Comparison of ENCODE assay signal across 25 cellular contexts in the genomic region with DNA sequence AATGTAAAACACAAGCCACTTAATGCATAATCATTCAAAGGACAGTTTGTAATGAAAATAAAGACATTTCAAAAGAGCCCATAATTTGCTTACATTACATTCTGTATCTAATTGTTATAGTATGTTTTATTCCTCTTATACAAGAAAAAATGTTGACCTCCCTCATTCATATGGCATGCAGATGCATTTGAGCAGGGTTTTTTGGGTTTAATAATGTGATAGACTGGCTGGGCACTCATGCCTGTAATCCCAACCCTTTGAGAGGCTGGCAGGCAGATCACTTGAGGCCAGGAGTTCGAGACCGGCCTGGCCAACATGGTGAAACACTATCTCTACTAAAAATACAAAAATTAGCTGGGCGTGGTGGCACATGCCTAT. TPM values are rescaled to one million over a fixed set of nuclear protein-coding genes. Genes with fewer than 3 reads are reported as not detected.
DNase-seq lines count a peak whose midpoint lies in the region; ATAC-seq, FAIRE-seq and TF ChIP-seq lines count a peak whose summit lies in the region.
"Had no signal": no experiment of that assay in that cellular context is flagged by ENCODE, and none has a peak within 500 bp of the region (broad histone marks: within the 10 kb centered on the region; RNA-seq: fewer than 3 reads in every experiment).

No MANE protein-coding gene starts in this region.

- intact Hi-C loops in lower lobe of right lung (cut with DNase I): loop anchor here (5.0 kb wide), 1 partner anchor 84 kb away; no protein-coding TSS in a partner anchor

- DNase-seq in GM23248 (no peak), astrocyte (ENCODE audit: low read depth) (no peak), lower lobe of right lung (no peak), T-helper 2 cell (no peak), NCI-H524 (lab: John Stamatoyannopoulos, UW) (no peak)
- no peak for DNase-seq in natural killer cell treated with Interleukin-12 subunit alpha and Interleukin-12 subunit beta and Interleukin-15 and Interleukin-18, amount 100 ng/mL, for 72 hours (ENCODE audit: low spot score)
- DNase-seq: activated CD4-positive, alpha-beta T cell treated with anti-CD3 and anti-CD28 coated beads for 1 hour; activated naive CD4-positive, alpha-beta T cell; activated T-cell treated with anti-CD3 and anti-CD28 coated beads, Interleukin-2, amount 50 U/mL, for 1 hour; DMS79; NCI-H146; NCI-H69; small intestine; stimulated activated CD4-positive, alpha-beta T cell treated with anti-CD3 and anti-CD28 coated beads, Interleukin-2, amount 100 ng/mL, for 48 hours; stimulated activated naive CD4-positive, alpha-beta T cell; SW 1271; thyroid gland had no signal

- FAIRE-seq in astrocyte (lab: Jason Lieb, UNC): no peak
- FAIRE-seq: GM12891, K562, small intestine had no signal

- H4K20me1 ChIP-seq in GM23248 (ENCODE audit: insufficient read depth): no peaks in the 10 kb centered on the region
- H4K20me1 ChIP-seq in astrocyte (ENCODE audit: insufficient read depth, low read length): no peaks in the 10 kb centered on the region

- H3K9me3 Mint-ChIP-seq in astrocyte (ENCODE audit: unreplicated experiment): no peaks in the 10 kb centered on the region
- H3K9me3 Mint-ChIP-seq in natural killer cell treated with Interleukin-12 subunit alpha and Interleukin-12 subunit beta and Interleukin-15 and Interleukin-18, amount 100 ng/mL, for 72 hours: no peaks in the 10 kb centered on the region

- no peak for ATAC-seq in lower lobe of right lung
- no peak for ATAC-seq in HG02588 (IDR thresholded peaks at IDR 0.05; ENCODE audit: unreplicated experiment)
- ATAC-seq in natural killer cell treated with Interleukin-12 subunit alpha and Interleukin-12 subunit beta and Interleukin-15 and Interleukin-18, amount 100 ng/mL, for 72 hours: no peak
- ATAC-seq: K562 had no signal

- H3F3A ChIP-seq in GM23248 (ENCODE audit: insufficient read depth): peaks cover 7% of the 10 kb centered on the region; the same call in 1 of the 2 replicates

- TF ChIP-seq CTCF in astrocyte (IDR thresholded peaks at IDR 0.05; ENCODE audit: insufficient read depth, low read depth, low read length): no peak
- TF ChIP-seq CTCF in lower lobe of right lung (IDR thresholded peaks at IDR 0.05): no peak

- no peaks in the 10 kb centered on the region for H3K27me3 Mint-ChIP-seq in astrocyte (ENCODE audit: low read depth, unreplicated experiment)
- no peaks in the 10 kb centered on the region for H3K27me3 Mint-ChIP-seq in natural killer cell treated with Interleukin-12 subunit alpha and Interleukin-12 subunit beta and Interleukin-15 and Interleukin-18, amount 100 ng/mL, for 72 hours

- H3K4me1 Mint-ChIP-seq in astrocyte (ENCODE audit: low read depth, unreplicated experiment): peaks cover 11% of the 10 kb centered on the region
- H3K4me1 Mint-ChIP-seq in natural killer cell treated with Interleukin-12 subunit alpha and Interleukin-12 subunit beta and Interleukin-15 and Interleukin-18, amount 100 ng/mL, for 72 hours (ENCODE audit: low read depth in 2 of 2): no peaks in the 10 kb centered on the region

- no peaks in the 10 kb centered on the region for H3K36me3 Mint-ChIP-seq in astrocyte (ENCODE audit: low read depth, unreplicated experiment)
- no peaks in the 10 kb centered on the region for H3K36me3 Mint-ChIP-seq in natural killer cell treated with Interleukin-12 subunit alpha and Interleukin-12 subunit beta and Interleukin-15 and Interleukin-18, amount 100 ng/mL, for 72 hours

- H3K9me3 ChIP-seq in GM23248 (ENCODE audit: low read depth) (no peaks in the 10 kb centered on the region), astrocyte (ENCODE audit: insufficient read depth, low read depth, low read length) (no peaks in the 10 kb centered on the region), lower lobe of right lung (no peaks in the 10 kb centered on the region)
- H3K9me3 ChIP-seq: HAP-1, prostate gland, thyroid gland had no signal

- in situ Hi-C loops in GM23248 (cut with MboI): no loop called here

- peak overlapping the region; percentile 20 for H3K27ac Mint-ChIP-seq in astrocyte (ENCODE audit: unreplicated experiment)
- no peak overlapping the region for H3K27ac Mint-ChIP-seq in natural killer cell treated with Interleukin-12 subunit alpha and Interleukin-12 subunit beta and Interleukin-15 and Interleukin-18, amount 100 ng/mL, for 72 hours

- H3K9ac ChIP-seq in GM23248 (0 out of 2 replicates have a peak overlapping the region, but pooled peaks have one; percentile 33), astrocyte (ENCODE audit: low read length) (no peak overlapping the region)

- H3K36me3 ChIP-seq in GM23248 (ENCODE audit: low read depth): no peaks in the 10 kb centered on the region
- no peaks in the 10 kb centered on the region for H3K36me3 ChIP-seq in astrocyte (ENCODE audit: insufficient read depth, low read length)
- no peaks in the 10 kb centered on the region for H3K36me3 ChIP-seq in lower lobe of right lung
- H3K36me3 ChIP-seq: HAP-1, prostate gland, thyroid gland had no signal

- H3K79me2 ChIP-seq in GM23248 (ENCODE audit: insufficient read depth) (no peaks in the 10 kb centered on the region), astrocyte (ENCODE audit: insufficient read depth, low read length) (no peaks in the 10 kb centered on the region)

- no peak overlapping the region for H3K4me3 Mint-ChIP-seq in astrocyte (ENCODE audit: unreplicated experiment)
- H3K4me3 Mint-ChIP-seq in natural killer cell treated with Interleukin-12 subunit alpha and Interleukin-12 subunit beta and Interleukin-15 and Interleukin-18, amount 100 ng/mL, for 72 hours: no peak overlapping the region

- H3K4me1 ChIP-seq in GM23248 (ENCODE audit: insufficient read depth) (0 out of 2 replicates have a peak, but pooled peaks cover 4% of the 10 kb centered on the region), astrocyte (ENCODE audit: insufficient read depth, low read length) (no peaks in the 10 kb centered on the region), lower lobe of right lung (peaks cover 14% of the 10 kb centered on the region)
- H3K4me1 ChIP-seq: prostate gland had no signal

- H3K27me3 ChIP-seq in GM23248 (replicated peaks; ENCODE audit: insufficient read depth): no peaks in the 10 kb centered on the region
- no peaks in the 10 kb centered on the region for H3K27me3 ChIP-seq in astrocyte (ENCODE audit: insufficient read depth, low read length)
- no peaks in the 10 kb centered on the region for H3K27me3 ChIP-seq in lower lobe of right lung (ENCODE audit: low read depth)
- H3K27me3 ChIP-seq: thyroid gland had no signal

- H3K9me2 ChIP-seq in GM23248 (ENCODE audit: insufficient read depth): no peaks in the 10 kb centered on the region

- 31 to 33% methylated on average over 3 of the region's 3 CpGs for WGBS in GM23248 (ENCODE audit: low coverage in 1 of 2, low lambda C conversion rate in 2 of 2, missing lambda C conversion rate in 2 of 2), 2 experiments

- H3K4me2 ChIP-seq in GM23248 (ENCODE audit: unreplicated experiment) (no peak overlapping the region), astrocyte (ENCODE audit: low read length) (no peak overlapping the region)

- peak overlapping the region; percentile 94 for H2AFZ ChIP-seq in GM23248
- H2AFZ ChIP-seq in astrocyte (ENCODE audit: low read depth, low read length): no peak overlapping the region

- H3K27ac ChIP-seq in GM23248 (peak overlapping the region; percentile 20; the same call in 1 of the 2 replicates), astrocyte (ENCODE audit: low read depth, low read length) (no peak overlapping the region), lower lobe of right lung (peak overlapping the region; percentile 1), skin epidermis (peak overlapping the region in 11 of 21 experiments; percentile 8 to 61 (median 39))
- H3K27ac ChIP-seq: prostate gland had no signal

- no peak overlapping the region for H3K4me3 ChIP-seq in GM23248
- no peak overlapping the region for H3K4me3 ChIP-seq in astrocyte (ENCODE audit: insufficient read depth, low read depth, low read length)
- no peak overlapping the region for H3K4me3 ChIP-seq in lower lobe of right lung
- H3K4me3 ChIP-seq in skin epidermis: no peak overlapping the region
- H3K4me3 ChIP-seq: HAP-1, K562, prostate gland, thyroid gland had no signal

RNA-seq across cellular contexts. Expression of gene ARL11, which starts 11.6 kb away (rescaled TPM):
- total RNA-seq in GM23248 (2014; rRNA removed; shearing (Covaris generic)): not detected in 2 replicates
- not detected in 2 replicates for polyA plus RNA-seq in GM23248 (2016; fragmentation: Nextera tagmentation; extraction: Ambion mirVana)
- total RNA-seq in astrocyte (not detected in 2 replicates), lower lobe of right lung (7.5 TPM)
- under 1 TPM; 0.48 to 0.50 TPM for total RNA-seq in natural killer cell treated with Interleukin-12 subunit alpha and Interleukin-12 subunit beta and Interleukin-15 and Interleukin-18, amount 100 ng/mL, for 72 hours
- total RNA-seq: kidney epithelial cell had no signal
- polyA plus RNA-seq: neural cell had no signal

RNA-seq across cellular contexts. Expression of gene RCBTB1, which starts 31.3 kb away (rescaled TPM):
- 9.5 and 14.5 TPM in 2 replicates for total RNA-seq in GM23248 (2014; rRNA removed; shearing (Covaris generic))
- polyA plus RNA-seq in GM23248 (2016; fragmentation: Nextera tagmentation; extraction: Ambion mirVana): 9.4 and 9.9 TPM in 2 replicates
- total RNA-seq in astrocyte (16.1 and 16.3 TPM in 2 replicates), lower lobe of right lung (24.9 TPM)
- total RNA-seq in natural killer cell treated with Interleukin-12 subunit alpha and Interleukin-12 subunit beta and Interleukin-15 and Interleukin-18, amount 100 ng/mL, for 72 hours: 10 to 100 TPM; 13.0 to 21.3 TPM
